ENCODE assay signal across 17 cellular contexts in the genomic region with DNA sequence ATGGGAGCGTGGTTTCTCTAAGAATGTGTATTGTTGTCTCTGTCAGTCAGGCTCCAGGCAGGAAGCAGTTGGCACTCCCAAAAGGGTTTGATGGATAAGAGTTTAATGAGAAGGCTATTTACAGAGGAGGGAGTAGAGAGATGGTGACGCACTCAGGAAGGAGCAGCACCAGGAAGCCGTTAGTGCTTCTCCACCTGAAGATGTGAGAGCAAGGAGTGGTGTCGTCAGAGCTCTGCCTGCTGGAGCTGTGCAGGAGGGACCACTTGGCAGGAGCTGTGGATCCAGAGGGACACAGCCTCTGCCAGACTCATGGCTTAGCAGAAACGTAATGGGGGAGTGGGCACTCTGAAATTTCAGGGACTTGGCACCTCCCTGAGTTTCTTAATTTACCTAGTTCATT. TPM values are rescaled to one million over a fixed set of nuclear protein-coding genes. Genes with fewer than 3 reads are reported as not detected.
A peak's percentile ranks its signal among the peaks of the same experiment; 100 is the strongest.
DNase-seq lines count a peak whose midpoint lies in the region; ATAC-seq and TF ChIP-seq lines count a peak whose summit lies in the region.
"Had no signal": no experiment of that assay in that cellular context is flagged by ENCODE, and none has a peak within 500 bp of the region (broad histone marks: within the 10 kb centered on the region; RNA-seq: fewer than 3 reads in every experiment).

No MANE protein-coding gene starts in this region.

- TF ChIP-seq POLR2A in gastrocnemius medialis (IDR thresholded peaks at IDR 0.05), result no peak

- H3K4me3 ChIP-seq in gastrocnemius medialis, result no peak overlapping the region
- H3K4me3 ChIP-seq: HAP-1, PC-9, SK-N-MC had no signal

- peak overlapping the region in 3 of 4 donors; percentile 32 to 89 (median 65) for H3K27ac ChIP-seq in gastrocnemius medialis
- H3K27ac ChIP-seq: PC-9, SK-N-MC had no signal

- in situ Hi-C loops in gastrocnemius medialis (cut with MboI; ENCODE audit: low sequenced_read_pairs in 4 of 4), result no loop called here

- peaks cover 35 to 56% of the 10 kb centered on the region in 2 donors for H3K4me1 ChIP-seq in gastrocnemius medialis
- H3K4me1 ChIP-seq: BE2C, HAP-1 had no signal

- intact Hi-C loops in gastrocnemius medialis (cut with DNase I; ENCODE audit: low total_unique reads), result no loop called here

- H3K27ac Mint-ChIP-seq in endothelial cell (ENCODE audit: unreplicated experiment), result no peak overlapping the region

- TF ChIP-seq CTCF in gastrocnemius medialis (IDR thresholded peaks at IDR 0.05 in 4 of 5, conservative IDR thresholded peaks at IDR 0.05 in 1 of 5) (no peak), endothelial cell (IDR thresholded peaks at IDR 0.05; ENCODE audit: unreplicated experiment) (no peak)

- no peak overlapping the region for H3K4me3 Mint-ChIP-seq in endothelial cell (ENCODE audit: unreplicated experiment)

- H3K27me3 ChIP-seq in gastrocnemius medialis, result no peaks in the 10 kb centered on the region
- H3K27me3 ChIP-seq: BE2C had no signal

- peaks cover 3% of the 10 kb centered on the region for H3K27me3 Mint-ChIP-seq in endothelial cell (ENCODE audit: unreplicated experiment)

- ATAC-seq in gastrocnemius medialis (peak; percentile 11 to 22), HG02981 (IDR thresholded peaks at IDR 0.05; ENCODE audit: unreplicated experiment) (no peak)
- ATAC-seq: activated CD4-positive, CD25-positive, alpha-beta regulatory T cell treated with anti-CD3 and anti-CD28 coated beads, Interleukin-2, amount 50 U/mL, for 24 hours had no signal

- peak; percentile 30 for DNase-seq in ELF-1 (ENCODE audit: low read depth, low spot score)
- DNase-seq in NCI-H2227 (lab: John Stamatoyannopoulos, UW; ENCODE audit: unreplicated experiment), result peak; percentile 32
- DNase-seq in kidney tubule cell (ENCODE audit: low spot score), result peak; percentile 21
- no peak for DNase-seq in gastrocnemius medialis
- no peak for DNase-seq in OCI-M1 (lab: John Stamatoyannopoulos, UW)
- no peak for DNase-seq in endothelial cell (ENCODE audit: low spot score)
- DNase-seq: BE2C; effector CD8-positive, alpha-beta T cell; kidney; NCI-H69; PC-9; posterior cingulate gyrus; trophoblast cell had no signal

- H3K9me3 ChIP-seq in gastrocnemius medialis, result no peaks in the 10 kb centered on the region
- H3K9me3 ChIP-seq: BE2C, HAP-1 had no signal

- H3K9me3 Mint-ChIP-seq in endothelial cell (ENCODE audit: unreplicated experiment), result no peaks in the 10 kb centered on the region

- H3K36me3 Mint-ChIP-seq in endothelial cell (ENCODE audit: low read depth, unreplicated experiment), result no peaks in the 10 kb centered on the region

- no peaks in the 10 kb centered on the region for H3K36me3 ChIP-seq in gastrocnemius medialis
- H3K36me3 ChIP-seq: BE2C, HAP-1 had no signal

- peaks cover 14% of the 10 kb centered on the region for H3K4me1 Mint-ChIP-seq in endothelial cell (ENCODE audit: unreplicated experiment)

RNA-seq across cellular contexts. Expression of gene DAAM2, which starts 16.8 kb away (rescaled TPM):
- 10 to 100 TPM; 25.9 to 84.0 (median 48.5) TPM for total RNA-seq in gastrocnemius medialis
- total RNA-seq in endothelial cell (ENCODE audit: unreplicated experiment), result 3.0 TPM
- total RNA-seq: PC-9 had no signal

Comparison
In these comparisons a context has a peak if more than half of its experiments do, and no peak if none do; other contexts are left out.
1. DNase-seq: peak in ELF-1 (single experiment), NCI-H2227 (single experiment) and kidney tubule cell (single experiment); none in gastrocnemius medialis (0 of 2), OCI-M1 (single experiment) and endothelial cell (single experiment).